In the genomic region with DNA sequence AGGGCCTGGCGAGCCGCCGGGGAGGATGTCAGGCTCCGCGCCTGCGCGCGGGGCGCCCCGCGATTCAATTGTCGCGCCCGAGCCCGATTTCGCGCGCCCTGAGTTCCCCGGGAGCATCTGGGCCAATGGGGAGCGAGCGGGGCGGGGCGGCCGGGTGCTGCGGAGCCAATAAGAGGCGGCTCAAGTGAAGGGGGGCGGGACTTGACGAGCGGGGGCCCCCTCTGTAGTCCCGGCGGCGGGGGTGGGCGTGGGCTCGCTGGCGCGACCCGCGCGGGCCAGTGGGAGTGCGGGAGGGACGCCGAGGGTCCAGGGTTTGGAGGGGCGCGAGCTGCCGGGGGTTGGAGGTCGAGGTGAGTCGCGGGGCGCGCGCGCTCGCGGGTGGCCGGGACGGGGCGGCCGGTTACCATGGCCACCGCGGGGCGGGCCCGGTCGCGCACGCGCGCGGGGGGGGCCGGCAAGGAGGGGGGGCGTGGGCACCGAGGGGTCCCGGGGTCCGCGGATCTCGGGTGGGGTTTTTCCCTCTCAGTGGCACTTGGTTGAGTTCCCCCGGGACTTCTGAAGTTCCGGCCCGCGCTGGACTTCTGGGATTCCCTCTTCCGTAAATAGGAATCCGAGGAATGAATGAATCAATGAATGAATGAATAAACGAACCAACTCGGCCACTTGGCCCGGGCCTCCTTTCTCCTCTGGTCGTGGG, we compare ENCODE assay signal across 8 cellular contexts. TPM values are rescaled to one million over a fixed set of nuclear protein-coding genes. Genes with fewer than 3 reads are reported as not detected.
DNase-seq lines count a peak whose midpoint lies in the region; ATAC-seq and TF ChIP-seq lines count a peak whose summit lies in the region.

No MANE protein-coding gene starts in this region.

- H3K36me3 ChIP-seq in right atrium auricular region = no peaks in the 10 kb centered on the region
- H3K36me3 ChIP-seq in prostate gland = no peaks in the 10 kb centered on the region
- H3K36me3 ChIP-seq in upper lobe of right lung = no peaks in the 10 kb centered on the region

- H3K27ac Mint-ChIP-seq in T-helper 17 cell = peak overlapping the region; percentile 92

- H3K4me3 ChIP-seq in right atrium auricular region (peak overlapping the region; percentile 64 to 65), prostate gland (peak overlapping the region; percentile 58 to 73), upper lobe of right lung (peak overlapping the region; percentile 57)

- ATAC-seq in HG02870 (IDR thresholded peaks at IDR 0.05; ENCODE audit: unreplicated experiment) = peak; percentile 69
- ATAC-seq in T-helper 17 cell = peak; percentile 94
- peak; percentile 96 for ATAC-seq in upper lobe of right lung

- TF ChIP-seq CTCF in GM10266 (IDR thresholded peaks at IDR 0.05; ENCODE audit: control insufficient read depth, insufficient read depth, low read depth, missing control alignments) (no peak), right atrium auricular region (IDR thresholded peaks at IDR 0.05) (no peak), prostate gland (IDR thresholded peaks at IDR 0.05) (no peak), upper lobe of right lung (IDR thresholded peaks at IDR 0.05) (no peak)

- H3K4me3 Mint-ChIP-seq in T-helper 17 cell = peak overlapping the region; percentile 92

- no peak for TF ChIP-seq POLR2A in prostate gland (IDR thresholded peaks at IDR 0.05)

- H3K27me3 ChIP-seq in right atrium auricular region = no peaks in the 10 kb centered on the region
- no peaks in the 10 kb centered on the region for H3K27me3 ChIP-seq in prostate gland (replicated peaks; ENCODE audit: insufficient read depth)
- peaks cover 5% of the 10 kb centered on the region for H3K27me3 ChIP-seq in upper lobe of right lung

- no peaks in the 10 kb centered on the region for H3K27me3 Mint-ChIP-seq in T-helper 17 cell

- DNase-seq in GM10266 (ENCODE audit: extremely low spot score) (peak; percentile 99), NCI-H187 treated with DMSO at 0.1 percent for 48 hours (lab: John Stamatoyannopoulos, UW) (peak; percentile 82), T-helper 17 cell (peak; percentile 91 to 94 (median 93)), amygdala (lab: John Stamatoyannopoulos, UW) (peak; percentile 12 to 95 (median 79)), right atrium auricular region (ENCODE audit: low spot score) (peak; percentile 90), prostate gland (ENCODE audit: low spot score) (peak; percentile 91), upper lobe of right lung (peak; percentile 96)

- H3K27ac ChIP-seq in right atrium auricular region = no peak overlapping the region
- no peak overlapping the region for H3K27ac ChIP-seq in prostate gland
- H3K27ac ChIP-seq in upper lobe of right lung = no peak overlapping the region

- peaks cover 25% of the 10 kb centered on the region for H3K4me1 Mint-ChIP-seq in T-helper 17 cell

- H3K4me1 ChIP-seq in right atrium auricular region (peaks cover 0 to 26% of the 10 kb centered on the region in 2 donors), prostate gland (replicated peaks) (peaks cover 8% of the 10 kb centered on the region), upper lobe of right lung (peaks cover 26% of the 10 kb centered on the region)

- H3K36me3 Mint-ChIP-seq in T-helper 17 cell (ENCODE audit: low read depth) = no peaks in the 10 kb centered on the region

- intact Hi-C loops in prostate gland (cut with DNase I) (loop anchor here (2.0 kb wide), 2 partner anchors 31 to 99 kb away; no protein-coding TSS in a partner anchor), upper lobe of right lung (cut with DNase I) (no loop called here)

- WGBS in prostate gland = 1% methylated on average over 53 of the region's 85 CpGs

- no peaks in the 10 kb centered on the region for H3K9me3 ChIP-seq in T-helper 17 cell (ENCODE audit: control insufficient read depth, low read length, poor library complexity, severe bottlenecking)
- H3K9me3 ChIP-seq in right atrium auricular region = no peaks in the 10 kb centered on the region
- no peaks in the 10 kb centered on the region for H3K9me3 ChIP-seq in prostate gland
- H3K9me3 ChIP-seq in upper lobe of right lung = no peaks in the 10 kb centered on the region

RNA-seq across cellular contexts. Expression of a gene that starts 0.7 kb away (rescaled TPM):
- total RNA-seq in T-helper 17 cell (under 1 TPM; 0.12 to 0.34 TPM), right atrium auricular region (under 1 TPM; 0.28 to 0.33 TPM), prostate gland (1 to 10 TPM; 3.8 to 5.3 TPM), upper lobe of right lung (0.90 TPM)

RNA-seq across cellular contexts. Expression of a gene that starts 7.3 kb away (rescaled TPM):
- 1 to 10 TPM; 4.0 to 4.8 TPM for total RNA-seq in T-helper 17 cell
- total RNA-seq in right atrium auricular region = not detected
- 1 to 10 TPM in 1 of 2 donors, not detected in 1; 1.2 TPM for total RNA-seq in prostate gland
- total RNA-seq in upper lobe of right lung = not detected

RNA-seq across cellular contexts. Expression of a gene that starts 42.6 kb away (rescaled TPM):
- total RNA-seq in T-helper 17 cell (10 to 100 TPM; 19.7 to 21.7 TPM), right atrium auricular region (10 to 100 TPM; 23.3 to 27.2 TPM), prostate gland (10 to 100 TPM; 61.3 to 76.5 TPM), upper lobe of right lung (31.9 TPM)

RNA-seq across cellular contexts. Expression of a gene that starts 58.9 kb away (rescaled TPM):
- total RNA-seq in T-helper 17 cell = 10 to 100 TPM; 37.6 to 42.2 TPM
- 10 to 100 TPM; 17.6 to 26.0 TPM for total RNA-seq in right atrium auricular region
- 100 to 1,000 TPM in 1 of 2 donors, 10 to 100 TPM in 1; 74.6 to 136 TPM for total RNA-seq in prostate gland
- 39.0 TPM for total RNA-seq in upper lobe of right lung
